9 cellular contexts compared by ENCODE assay signal in genomic region chr21:26167593-26167992, GRCh38. TPM values are rescaled to one million over a fixed set of nuclear protein-coding genes. Genes with fewer than 3 reads are reported as not detected.
DNase-seq lines count a peak whose midpoint lies in the region; ATAC-seq and TF ChIP-seq lines count a peak whose summit lies in the region.
"Had no signal": no experiment of that assay in that cellular context is flagged by ENCODE, and none has a peak within 500 bp of the region (broad histone marks: within the 10 kb centered on the region; RNA-seq: fewer than 3 reads in every experiment).

No MANE protein-coding gene starts in this region.

- H3K36me3 ChIP-seq in HUES64 (ENCODE audit: insufficient read depth, low read length) = no peaks in the 10 kb centered on the region
- H3K36me3 ChIP-seq in smooth muscle cell (ENCODE audit: low read depth) = no peaks in the 10 kb centered on the region

- peaks cover 9% of the 10 kb centered on the region for H3K36me3 Mint-ChIP-seq in activated CD4-positive, alpha-beta T cell treated with anti-CD3 and anti-CD28 coated beads for 36 hours (ENCODE audit: low read depth)
- H3K36me3 Mint-ChIP-seq: activated CD4-positive, alpha-beta memory T cell treated with anti-CD3 and anti-CD28 coated beads for 36 hours had no signal

- peaks cover 63% of the 10 kb centered on the region for H4K20me1 ChIP-seq in smooth muscle cell (ENCODE audit: low read depth)

- POLR2A ChIA-PET in activated CD4-positive, alpha-beta T cell treated with anti-CD3 and anti-CD28 coated beads for 36 hours (lab: Charles Lee) = interaction anchor here (1.1 kb wide), 1 partner anchor 10 kb away, joined by 5 read pairs; no protein-coding TSS in a partner anchor

- TF ChIP-seq CTCF in astrocyte of the spinal cord (IDR thresholded peaks at IDR 0.05; ENCODE audit: low read depth, low read length) (no peak), smooth muscle cell (IDR thresholded peaks at IDR 0.05; ENCODE audit: borderline replicate concordance, insufficient read depth, poor library complexity, severe bottlenecking) (no peak)

- intact Hi-C loops in activated CD4-positive, alpha-beta T cell treated with anti-CD3 and anti-CD28 coated beads for 36 hours (cut with DNase I, micrococcal nuclease) = loop anchor here in 1 of 2 experiments (5.0 to 10.0 kb wide), 2 partner anchors 95 to 433 kb away; partner anchors contain the start of genes ATP5PF and GABPA

- ATAC-seq in GM21528 (IDR thresholded peaks at IDR 0.05; ENCODE audit: low FRiP score, unreplicated experiment) (no peak), GM19467 (IDR thresholded peaks at IDR 0.05; ENCODE audit: unreplicated experiment) (no peak)
- no peak for ATAC-seq in activated CD4-positive, alpha-beta T cell treated with anti-CD3 and anti-CD28 coated beads for 36 hours

- peak overlapping the region; percentile 18; the same call in 1 of the 2 replicates for H3K9ac ChIP-seq in HUES64 (ENCODE audit: low read depth, low read length)
- H3K9ac ChIP-seq in smooth muscle cell (ENCODE audit: low read depth) = no peak overlapping the region

- peak overlapping the region; percentile 95 for H3K4me3 ChIP-seq in HUES64 (ENCODE audit: low read length)
- H3K4me3 ChIP-seq in astrocyte of the spinal cord (ENCODE audit: low read depth, low read length) = peak overlapping the region; percentile 20
- peak overlapping the region; percentile 91 for H3K4me3 ChIP-seq in smooth muscle cell

- H3K27me3 ChIP-seq in HUES64 (ENCODE audit: insufficient read depth, low read length) = no peaks in the 10 kb centered on the region
- no peaks in the 10 kb centered on the region for H3K27me3 ChIP-seq in layer of hippocampus (ENCODE audit: control insufficient read depth, insufficient read depth, low read length)
- H3K27me3 ChIP-seq in smooth muscle cell (ENCODE audit: low read depth) = no peaks in the 10 kb centered on the region

- peak overlapping the region; percentile 86 for H3K4me2 ChIP-seq in smooth muscle cell

- H3K79me2 ChIP-seq in smooth muscle cell (ENCODE audit: low read depth) = peaks cover 78% of the 10 kb centered on the region

- CTCF ChIA-PET in activated CD4-positive, alpha-beta T cell treated with anti-CD3 and anti-CD28 coated beads for 36 hours (lab: Charles Lee) = interaction anchor here (0.9 to 1.6 kb wide), 4 partner anchors 8 to 271 kb away, joined by 3 to 6 read pairs (median 4); no protein-coding TSS in a partner anchor

- no peak overlapping the region for H3K4me3 Mint-ChIP-seq in activated CD4-positive, alpha-beta T cell treated with anti-CD3 and anti-CD28 coated beads for 36 hours
- H3K4me3 Mint-ChIP-seq: activated CD4-positive, alpha-beta memory T cell treated with anti-CD3 and anti-CD28 coated beads for 36 hours had no signal

- no peaks in the 10 kb centered on the region for H3K9me3 Mint-ChIP-seq in activated CD4-positive, alpha-beta T cell treated with anti-CD3 and anti-CD28 coated beads for 36 hours (ENCODE audit: low read depth)
- H3K9me3 Mint-ChIP-seq: activated CD4-positive, alpha-beta memory T cell treated with anti-CD3 and anti-CD28 coated beads for 36 hours had no signal

- DNase-seq in astrocyte of the spinal cord (ENCODE audit: low read depth, low spot score) (no peak), smooth muscle cell (lab: John Stamatoyannopoulos, UW; ENCODE audit: unreplicated experiment) (no peak)
- DNase-seq in activated CD4-positive, alpha-beta T cell treated with anti-CD3 and anti-CD28 coated beads for 36 hours = no peak
- DNase-seq: activated CD4-positive, alpha-beta memory T cell treated with anti-CD3 and anti-CD28 coated beads for 36 hours; midbrain had no signal

- no peaks in the 10 kb centered on the region for H3F3A ChIP-seq in smooth muscle cell (ENCODE audit: low read depth)

- peaks cover 3% of the 10 kb centered on the region for H3K27me3 Mint-ChIP-seq in activated CD4-positive, alpha-beta T cell treated with anti-CD3 and anti-CD28 coated beads for 36 hours

- peaks cover 52% of the 10 kb centered on the region for H3K4me1 ChIP-seq in HUES64 (ENCODE audit: insufficient read depth, low read length)
- H3K4me1 ChIP-seq in smooth muscle cell (ENCODE audit: low read depth) = peaks cover 31% of the 10 kb centered on the region

- H3K9me3 ChIP-seq in HUES64 (ENCODE audit: insufficient read depth, low read depth, low read length) (no peaks in the 10 kb centered on the region), smooth muscle cell (replicated peaks; ENCODE audit: low read depth) (no peaks in the 10 kb centered on the region)

- 12% methylated on average over 9 of the region's 9 CpGs for WGBS in HUES64
- 15% methylated on average over 9 of the region's 9 CpGs for WGBS in smooth muscle cell (ENCODE audit: low lambda C conversion rate)

- H3K27ac Mint-ChIP-seq in activated CD4-positive, alpha-beta T cell treated with anti-CD3 and anti-CD28 coated beads for 36 hours = no peak overlapping the region
- H3K27ac Mint-ChIP-seq: activated CD4-positive, alpha-beta memory T cell treated with anti-CD3 and anti-CD28 coated beads for 36 hours had no signal

- H3K27ac ChIP-seq in HUES64 (ENCODE audit: low read depth, low read length) (peak overlapping the region; percentile 22; the same call in 1 of the 2 replicates), layer of hippocampus (ENCODE audit: low read depth, low read length) (peak overlapping the region; percentile 49), smooth muscle cell (ENCODE audit: low read depth) (peak overlapping the region; percentile 25)

- in situ Hi-C loops in astrocyte of the spinal cord (cut with HindIII; ENCODE audit: low sequenced_read_pairs) = loop anchor here (25.0 kb wide), 1 partner anchor 280 kb away; no protein-coding TSS in a partner anchor

- H3K4me1 Mint-ChIP-seq in activated CD4-positive, alpha-beta T cell treated with anti-CD3 and anti-CD28 coated beads for 36 hours = peaks cover 26% of the 10 kb centered on the region

- H2AFZ ChIP-seq in smooth muscle cell (ENCODE audit: low read depth) = no peak overlapping the region

RNA-seq across cellular contexts. Expression of gene APP, which starts 3.0 kb away (rescaled TPM):
- polyA plus RNA-seq in HUES64 (2013, experiment 1 of 2) = 335 TPM
- polyA plus RNA-seq in HUES64 (2013, experiment 2 of 2) = 380 TPM
- 431 and 459 TPM in 2 replicates for total RNA-seq in smooth muscle cell
- polyA plus RNA-seq in smooth muscle cell = 61.6 and 65.3 TPM in 2 replicates
- 10 to 100 TPM; 59.8 to 71.1 TPM for total RNA-seq in activated CD4-positive, alpha-beta T cell treated with anti-CD3 and anti-CD28 coated beads for 36 hours

Comparison
In these comparisons a context has a peak if more than half of its experiments do, and no peak if none do; other contexts are left out.
1. H3K4me3 ChIP-seq: peak in every context shown above with its lines; median percentile 95 in HUES64; 91 in smooth muscle cell; 20 in astrocyte of the spinal cord.